In the genomic region with DNA sequence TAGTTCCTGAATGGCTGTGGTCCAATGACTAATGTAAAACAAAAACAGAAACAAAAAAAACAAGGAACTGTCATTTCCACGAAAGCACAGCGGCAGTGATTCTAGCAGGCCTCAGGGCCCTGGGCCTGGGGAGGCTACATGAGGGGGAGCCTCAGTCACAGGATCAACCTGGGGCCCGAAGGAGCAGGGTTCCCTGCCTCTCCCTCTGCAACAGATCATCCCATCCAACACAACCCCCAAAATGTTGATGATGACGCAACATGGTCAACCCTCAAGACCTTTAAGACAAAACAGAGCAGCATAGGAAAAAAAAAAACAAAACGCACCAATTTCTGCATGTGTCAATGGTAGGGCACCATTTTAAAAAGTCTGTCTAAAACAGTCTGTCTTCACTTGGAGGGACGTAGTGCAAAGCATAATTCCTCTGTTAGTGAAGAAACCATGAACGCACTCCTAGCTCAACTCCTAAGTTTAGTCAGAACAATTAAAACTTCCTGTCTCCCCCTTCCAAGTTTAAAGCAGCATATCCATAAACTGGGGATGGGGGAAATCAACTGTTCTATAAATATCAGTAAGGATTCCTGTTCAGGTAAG, we compare ENCODE assay signal across 1 cellular context.
A peak's percentile ranks its signal among the peaks of the same experiment; 100 is the strongest.
TF ChIP-seq lines count a peak whose summit lies in the region.

No MANE protein-coding gene starts in this region.

TF ChIP-seq in IMR-90, 13 proteins besides CTCF, POLR2A, EP300 and RAD21:
- TF ChIP-seq CEBPB (IDR thresholded peaks at IDR 0.05; ENCODE audit: low read depth, low read length) (peak; percentile 66), RCOR1 (IDR thresholded peaks at IDR 0.05; ENCODE audit: insufficient replicate concordance, low read length) (no peak)
